Comparison of ENCODE assay signal across 10 cellular contexts in the genomic region with DNA sequence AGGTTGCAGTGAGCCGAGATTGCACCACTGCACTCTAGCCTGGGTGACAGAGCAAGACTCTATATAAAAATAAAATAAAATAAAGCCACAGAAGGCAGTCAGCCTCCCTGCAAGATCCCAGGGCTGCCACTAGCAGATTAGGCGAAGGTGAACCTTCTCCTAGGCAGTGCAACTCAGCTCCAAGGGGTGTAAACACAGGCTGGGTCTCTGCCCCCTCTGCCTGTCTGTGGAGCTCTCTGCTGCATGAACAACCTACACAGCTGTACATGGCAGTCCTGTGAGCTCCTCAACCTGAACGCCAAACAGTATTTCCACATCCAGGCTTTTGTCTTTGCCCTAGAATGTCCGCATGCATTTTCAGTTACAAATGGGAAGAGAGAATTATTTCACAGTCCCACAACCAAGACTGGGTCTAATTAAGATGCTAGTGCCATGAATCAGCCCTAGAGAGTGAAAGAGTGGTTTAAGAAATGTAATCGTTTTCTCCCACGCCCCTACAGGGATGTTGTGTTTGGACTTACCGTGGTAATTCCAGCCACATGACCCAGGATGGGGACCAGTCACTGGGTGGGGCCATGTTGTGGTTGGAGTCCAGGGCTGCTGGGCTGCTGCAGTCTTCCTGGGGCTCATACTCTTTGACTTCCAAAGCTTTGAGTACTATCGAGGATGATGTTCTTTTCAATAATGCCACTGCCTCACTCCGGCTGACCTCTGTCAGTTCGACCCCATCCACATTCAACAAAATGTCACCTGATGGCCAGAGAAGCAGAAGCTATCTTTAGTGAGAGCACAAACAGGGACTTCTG.
DNase-seq lines count a peak whose midpoint lies in the region; ATAC-seq, FAIRE-seq and TF ChIP-seq lines count a peak whose summit lies in the region.
"Had no signal": no experiment of that assay in that cellular context is flagged by ENCODE, and none has a peak within 500 bp of the region (broad histone marks: within the 10 kb centered on the region; RNA-seq: fewer than 3 reads in every experiment).

No MANE protein-coding gene starts in this region.

- peak overlapping the region; percentile 28 for H3K4me3 ChIP-seq in fibroblast of the aortic adventitia (ENCODE audit: low read depth, low read length)

- peak; percentile 2 for TF ChIP-seq CTCF in fibroblast of the aortic adventitia (IDR thresholded peaks at IDR 0.05; ENCODE audit: insufficient read depth, low read length)

- TF ChIP-seq POLR2A in H54 (IDR thresholded peaks at IDR 0.05; ENCODE audit: low read depth, low read length), result no peak
- TF ChIP-seq POLR2A in GM12892 (IDR thresholded peaks at IDR 0.05; ENCODE audit: low read depth, low read length), result no peak

- FAIRE-seq in H54 (lab: Jason Lieb, UNC) (peak; percentile 75), GM12892 (lab: Jason Lieb, UNC) (no peak)

- intact Hi-C loops in sciatic nerve (cut with DNase I), result no loop called here

- ATAC-seq in sciatic nerve (peak; percentile 96), HG03520 (IDR thresholded peaks at IDR 0.05; ENCODE audit: unreplicated experiment) (no peak)

- DNase-seq in H54 (ENCODE audit: insufficient read length, low spot score) (no peak), T1000 (lab: John Stamatoyannopoulos, UW) (peak; percentile 55), fibroblast of the aortic adventitia (ENCODE audit: low read depth) (peak; percentile 99), sciatic nerve (ENCODE audit: low spot score) (no peak), activated gamma-delta T cell treated with Interleukin-2 at 50 U/mL for 16 hours (no peak), GM12892 (ENCODE audit: insufficient read length) (no peak)
- no peak for DNase-seq in activated naive CD4-positive, alpha-beta T cell treated with anti-CD3 and anti-CD28 coated beads, Interleukin-2, amount 50 U/mL, for 16 hours
- DNase-seq: NCI-H446 treated with DMSO at 0.1 percent for 48 hours, T-helper 2 cell had no signal

Comparison
In these comparisons a context has a peak if more than half of its experiments do, and no peak if none do; other contexts are left out.
1. DNase-seq: peak in T1000 (single experiment) and fibroblast of the aortic adventitia (single experiment); none in H54 (single experiment), sciatic nerve (single experiment), activated gamma-delta T cell treated with Interleukin-2 at 50 U/mL for 16 hours (single experiment), GM12892 (single experiment) and activated naive CD4-positive, alpha-beta T cell treated with anti-CD3 and anti-CD28 coated beads, Interleukin-2, amount 50 U/mL, for 16 hours (single experiment).